9 cellular contexts compared by ENCODE assay signal in the genomic region with DNA sequence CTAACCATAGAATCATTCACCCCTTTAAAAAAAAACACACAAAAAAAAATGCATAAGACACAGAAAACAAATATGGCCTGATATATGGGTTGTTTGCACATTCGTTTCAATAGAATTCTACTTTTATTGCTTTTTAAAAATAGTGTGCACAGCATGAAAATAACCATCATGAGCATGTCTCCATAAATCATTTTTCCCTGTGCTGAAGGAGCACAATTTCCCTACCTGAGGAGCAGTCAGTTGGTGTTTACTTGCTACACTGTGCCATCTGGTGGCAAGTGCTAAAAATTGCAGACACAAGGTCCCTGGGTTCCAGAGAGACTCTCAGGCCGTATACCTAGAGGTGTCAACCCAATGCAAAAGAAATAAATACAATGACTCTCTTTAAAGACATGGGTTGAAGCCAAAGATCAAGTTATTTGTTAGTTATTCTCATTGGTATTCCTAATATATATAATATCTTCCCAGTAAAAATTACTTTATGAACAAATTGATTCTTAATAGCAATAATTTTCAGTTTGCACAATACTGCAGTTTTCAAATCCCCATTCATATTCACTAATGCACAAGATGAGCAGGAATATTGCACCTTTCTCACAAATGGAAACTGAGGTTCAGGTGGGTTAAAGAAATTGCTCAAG.
DNase-seq lines count a peak whose midpoint lies in the region; ATAC-seq and TF ChIP-seq lines count a peak whose summit lies in the region.
"Had no signal": no experiment of that assay in that cellular context is flagged by ENCODE, and none has a peak within 500 bp of the region (broad histone marks: within the 10 kb centered on the region; RNA-seq: fewer than 3 reads in every experiment).

No MANE protein-coding gene starts in this region.

- POLR2A ChIA-PET in SK-N-SH (lab: Yijun Ruan, JAX) = no interaction called here

- H3F3A ChIP-seq in SK-N-SH (replicated peaks; ENCODE audit: insufficient read depth) = no peaks in the 10 kb centered on the region
- no peaks in the 10 kb centered on the region for H3F3A ChIP-seq in smooth muscle cell (ENCODE audit: low read depth)

- ATAC-seq in GM21576 (IDR thresholded peaks at IDR 0.05; ENCODE audit: unreplicated experiment) (peak; percentile 76), GM21786 (IDR thresholded peaks at IDR 0.05; ENCODE audit: unreplicated experiment) (no peak)
- ATAC-seq: naive thymus-derived CD4-positive, alpha-beta T cell had no signal

- H3K36me3 ChIP-seq in SK-N-SH (replicated peaks in 1 of 2; ENCODE audit: control insufficient read depth in 1 of 2, insufficient read depth in 2 of 2, low read length in 1 of 2) (no peaks in the 10 kb centered on the region), smooth muscle cell (ENCODE audit: low read depth) (no peaks in the 10 kb centered on the region)

- TF ChIP-seq CTCF in SK-N-SH (IDR thresholded peaks at IDR 0.05) (peak; percentile 86), fibroblast of the aortic adventitia (IDR thresholded peaks at IDR 0.05; ENCODE audit: insufficient read depth, low read length) (peak; percentile 70), smooth muscle cell (IDR thresholded peaks at IDR 0.05; ENCODE audit: borderline replicate concordance, insufficient read depth, poor library complexity, severe bottlenecking) (peak; percentile 78)

- H3K9ac ChIP-seq in SK-N-SH = no peak overlapping the region
- H3K9ac ChIP-seq in smooth muscle cell (ENCODE audit: low read depth) = no peak overlapping the region

- H2AFZ ChIP-seq in SK-N-SH (ENCODE audit: low read depth) (no peak overlapping the region), smooth muscle cell (ENCODE audit: low read depth) (no peak overlapping the region)

- DNase-seq in stimulated activated CD4-positive, alpha-beta T cell treated with anti-CD3 and anti-CD28 coated beads, Interleukin-1b, Interleukin-23, amount 100 ng/mL, for 48 hours = peak; percentile 3
- DNase-seq in stimulated activated CD4-positive, alpha-beta T cell treated with anti-CD3 and anti-CD28 coated beads, Interleukin-4, amount 100 ng/mL, for 1 hour = no peak
- DNase-seq in HuH-7.5 (ENCODE audit: low spot score) = peak; percentile 3
- DNase-seq in SK-N-SH = peak; percentile 8
- peak; percentile 58 for DNase-seq in fibroblast of the aortic adventitia (ENCODE audit: low read depth)
- DNase-seq in smooth muscle cell (lab: John Stamatoyannopoulos, UW; ENCODE audit: unreplicated experiment) = no peak

- CTCF ChIA-PET in SK-N-SH (lab: Yijun Ruan, JAX) = interaction anchor here (0.6 to 1.1 kb wide), 4 partner anchors 9 to 1397 kb away, joined by 3 to 4 read pairs (median 3); no protein-coding TSS in a partner anchor

- no peaks in the 10 kb centered on the region for H3K27me3 ChIP-seq in SK-N-SH (ENCODE audit: insufficient read depth)
- H3K27me3 ChIP-seq in smooth muscle cell (ENCODE audit: low read depth) = no peaks in the 10 kb centered on the region

- no peaks in the 10 kb centered on the region for H3K9me2 ChIP-seq in SK-N-SH

- H4K20me1 ChIP-seq in SK-N-SH (ENCODE audit: insufficient read depth) (no peaks in the 10 kb centered on the region), smooth muscle cell (ENCODE audit: low read depth) (no peaks in the 10 kb centered on the region)

- 6% methylated on average over 2 of the region's 2 CpGs for WGBS in SK-N-SH (ENCODE audit: low lambda C conversion rate)
- WGBS in smooth muscle cell (ENCODE audit: low lambda C conversion rate) = 19% methylated on average over 2 of the region's 2 CpGs

- H3K4me3 ChIP-seq in SK-N-SH (ENCODE audit: low read depth in 2 of 2, low read length in 1 of 2) = peak overlapping the region in 1 of 2 experiments; percentile 33; a peak in 1 of 4 replicates
- no peak overlapping the region for H3K4me3 ChIP-seq in fibroblast of the aortic adventitia (ENCODE audit: low read depth, low read length)
- no peak overlapping the region for H3K4me3 ChIP-seq in smooth muscle cell

- H3K4me1 ChIP-seq in SK-N-SH (ENCODE audit: control insufficient read depth in 1 of 2, insufficient read depth in 2 of 2, low read depth in 1 of 2, low read length in 1 of 2) (peaks cover 0 to 16% of the 10 kb centered on the region in 2 experiments; a peak in 1 of 4 replicates), smooth muscle cell (ENCODE audit: low read depth) (no peaks in the 10 kb centered on the region)

- no peaks in the 10 kb centered on the region for H3K79me2 ChIP-seq in SK-N-SH (ENCODE audit: insufficient read depth)
- H3K79me2 ChIP-seq in smooth muscle cell (ENCODE audit: low read depth) = no peaks in the 10 kb centered on the region

- H3K27ac ChIP-seq in SK-N-SH (ENCODE audit: low read depth in 2 of 2, low read length in 1 of 2) (no peak overlapping the region), smooth muscle cell (ENCODE audit: low read depth) (no peak overlapping the region)

- TF ChIP-seq RAD21 in SK-N-SH (IDR thresholded peaks at IDR 0.05; ENCODE audit: low read length) = peak; percentile 78

- H3K4me2 ChIP-seq in SK-N-SH (no peak overlapping the region), smooth muscle cell (no peak overlapping the region)

- H3K9me3 ChIP-seq in SK-N-SH (no peaks in the 10 kb centered on the region), smooth muscle cell (replicated peaks; ENCODE audit: low read depth) (no peaks in the 10 kb centered on the region)

- TF ChIP-seq EP300 in SK-N-SH (IDR thresholded peaks at IDR 0.05; ENCODE audit: borderline replicate concordance in 1 of 2, low read depth in 1 of 2, low read length in 1 of 2) = no peak

TF ChIP-seq in SK-N-SH, 30 proteins besides CTCF, POLR2A, EP300 and RAD21:
- TF ChIP-seq SMC3 (IDR thresholded peaks at IDR 0.05; ENCODE audit: low read depth, low read length) (peak; percentile 78), PBX3 (IDR thresholded peaks at IDR 0.05) (peak; percentile 28; the same call in 1 of the 2 replicates), SIN3A (IDR thresholded peaks at IDR 0.05; ENCODE audit: borderline replicate concordance, low read depth, low read length) (no peak), JUND (IDR thresholded peaks at IDR 0.05) (no peak), POLR2AphosphoS5 (IDR thresholded peaks at IDR 0.05; ENCODE audit: low read depth, low read length) (no peak), TCF12 (IDR thresholded peaks at IDR 0.05) (0 out of 2 replicates have a peak, but pooled peaks have one; percentile 12), NRF1 (IDR thresholded peaks at IDR 0.05; ENCODE audit: low read depth, low read length) (0 out of 2 replicates have a peak, but pooled peaks have one; percentile 9)

Comparison
In these comparisons a context has a peak if more than half of its experiments do, and no peak if none do; other contexts are left out.
1. DNase-seq: peak in stimulated activated CD4-positive, alpha-beta T cell treated with anti-CD3 and anti-CD28 coated beads, Interleukin-1b, Interleukin-23, amount 100 ng/mL, for 48 hours (single experiment), HuH-7.5 (single experiment), SK-N-SH (single experiment) and fibroblast of the aortic adventitia (single experiment); none in stimulated activated CD4-positive, alpha-beta T cell treated with anti-CD3 and anti-CD28 coated beads, Interleukin-4, amount 100 ng/mL, for 1 hour (single experiment) and smooth muscle cell (single experiment).
2. Peak in every context shown above with its lines, with median percentiles within 50 percentile points of each other: CTCF ChIP-seq.